In the genomic region with DNA sequence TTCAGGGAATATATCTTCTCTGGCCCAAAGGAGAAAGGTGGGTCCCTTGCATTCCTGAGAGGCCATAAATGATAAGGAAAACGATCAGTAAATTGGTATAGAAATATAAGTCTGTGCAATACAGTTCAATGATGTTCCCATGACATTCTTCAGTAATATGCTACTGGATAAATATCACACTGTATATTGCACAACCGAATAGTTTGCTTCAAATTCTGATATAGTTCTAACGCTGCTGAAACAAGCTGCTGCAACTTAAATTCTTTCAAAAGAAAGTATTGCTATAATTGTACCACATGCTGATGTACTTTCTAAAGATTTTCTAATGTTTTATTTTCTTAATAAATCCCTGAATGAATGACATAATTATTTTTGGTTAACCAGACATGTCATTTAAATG, we compare ENCODE assay signal across 13 cellular contexts. TPM values are rescaled to one million over a fixed set of nuclear protein-coding genes. Genes with fewer than 3 reads are reported as not detected.
"Had no signal": no experiment of that assay in that cellular context is flagged by ENCODE, and none has a peak within 500 bp of the region (broad histone marks: within the 10 kb centered on the region; RNA-seq: fewer than 3 reads in every experiment).

No MANE protein-coding gene starts in this region.

- H3K4me1 ChIP-seq: psoas muscle had no signal

- ATAC-seq: effector memory CD8-positive, alpha-beta T cell had no signal

- DNase-seq: activated CD4-positive, alpha-beta T cell treated with anti-CD3 and anti-CD28 coated beads, Interleukin-2, amount 50 U/mL, for 4 hours; activated CD4-positive, CD25-positive, alpha-beta regulatory T cell treated with anti-CD3 and anti-CD28 coated beads, Interleukin-2, amount 50 U/mL, for 72 hours; activated naive CD4-positive, alpha-beta T cell; activated naive CD8-positive, alpha-beta T cell treated with anti-CD3 and anti-CD28 coated beads, Interleukin-2, amount 10 ng/mL, durations not matched to agents 7 days and 5 days; activated T-cell treated with anti-CD3 and anti-CD28 coated beads for 4 hours; aorta; dermis blood vessel endothelial cell; effector memory CD8-positive, alpha-beta T cell; kidney glomerular epithelial cell; psoas muscle; right lobe of liver; spleen; T-helper 9 cell had no signal

- H3K27ac ChIP-seq: psoas muscle, spleen had no signal

- H3K4me3 ChIP-seq: psoas muscle, right lobe of liver, spleen had no signal

- H3K27me3 ChIP-seq: right lobe of liver, spleen had no signal

- H3K9me3 ChIP-seq: psoas muscle, right lobe of liver, spleen had no signal

- H3K36me3 ChIP-seq: right lobe of liver, spleen had no signal

RNA-seq across cellular contexts. Expression of gene FGF7, which starts 44.7 kb away (rescaled TPM):
- total RNA-seq: activated naive CD8-positive, alpha-beta T cell treated with anti-CD3 and anti-CD28 coated beads, Interleukin-2, amount 10 ng/mL, durations not matched to agents 7 days and 5 days had no signal
